1 cellular context compared by ENCODE assay signal in the genomic region with DNA sequence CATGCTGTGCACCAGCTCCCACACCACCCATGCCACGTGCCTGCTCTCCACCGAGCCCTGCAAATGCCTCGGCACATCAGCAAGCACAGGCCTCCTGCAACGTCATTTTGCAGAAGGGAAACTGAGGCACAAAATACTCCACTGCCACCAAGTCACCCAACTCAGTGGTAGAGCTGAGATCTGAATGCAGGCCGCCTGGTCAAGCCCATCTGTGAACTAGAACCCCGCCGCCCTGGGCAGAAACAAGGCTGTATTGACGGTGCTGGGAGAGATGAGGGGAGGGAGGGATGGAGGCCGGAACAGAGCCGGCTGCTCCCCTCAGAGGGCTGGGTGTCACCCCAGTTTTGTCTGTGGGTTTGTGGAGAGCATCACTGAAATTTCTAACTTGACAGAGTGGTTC.
TF ChIP-seq lines count a peak whose summit lies in the region.

No MANE protein-coding gene starts in this region.

TF ChIP-seq in HepG2, 621 proteins besides CTCF, POLR2A, EP300 and RAD21 (continued from another document):
- TF ChIP-seq ZBTB43 (CRISPR knock-in tag; conservative IDR thresholded peaks at IDR 0.05) (no peak), KLF13 (CRISPR knock-in tag; IDR thresholded peaks at IDR 0.05) (no peak), TBP (CRISPR knock-in tag; IDR thresholded peaks at IDR 0.05) (no peak), ZIK1 (CRISPR knock-in tag; IDR thresholded peaks at IDR 0.05; ENCODE audit: borderline replicate concordance, low read depth) (no peak), TCF12 (IDR thresholded peaks at IDR 0.05) (no peak), TCF12 (CRISPR knock-in tag; IDR thresholded peaks at IDR 0.05) (no peak), CBFB (CRISPR knock-in tag; IDR thresholded peaks at IDR 0.05) (no peak), SOX5 (CRISPR knock-in tag; IDR thresholded peaks at IDR 0.05; ENCODE audit: borderline replicate concordance) (no peak), HCFC1 (IDR thresholded peaks at IDR 0.05; ENCODE audit: low read depth, low read length) (no peak), NCOR1 (IDR thresholded peaks at IDR 0.05; ENCODE audit: borderline replicate concordance, low read length) (no peak), ARHGAP35 (CRISPR knock-in tag; IDR thresholded peaks at IDR 0.05; ENCODE audit: borderline replicate concordance) (no peak), RFX5 (IDR thresholded peaks at IDR 0.05; ENCODE audit: low read depth, low read length) (no peak), CHD2 (IDR thresholded peaks at IDR 0.05; ENCODE audit: low read depth, low read length) (no peak), MIER3 (CRISPR knock-in tag; IDR thresholded peaks at IDR 0.05; ENCODE audit: borderline replicate concordance) (no peak)
- TF ChIP-seq, protein P1, sequence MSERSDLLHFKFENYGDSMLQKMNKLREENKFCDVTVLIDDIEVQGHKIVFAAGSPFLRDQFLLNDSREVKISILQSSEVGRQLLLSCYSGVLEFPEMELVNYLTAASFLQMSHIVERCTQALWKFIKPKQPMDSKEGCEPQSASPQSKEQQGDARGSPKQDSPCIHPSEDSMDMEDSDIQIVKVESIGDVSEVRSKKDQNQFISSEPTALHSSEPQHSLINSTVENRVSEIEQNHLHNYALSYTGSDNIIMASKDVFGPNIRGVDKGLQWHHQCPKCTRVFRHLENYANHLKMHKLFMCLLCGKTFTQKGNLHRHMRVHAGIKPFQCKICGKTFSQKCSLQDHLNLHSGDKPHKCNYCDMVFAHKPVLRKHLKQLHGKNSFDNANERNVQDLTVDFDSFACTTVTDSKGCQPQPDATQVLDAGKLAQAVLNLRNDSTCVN (CRISPR knock-in tag; IDR thresholded peaks at IDR 0.05; ENCODE audit: borderline replicate concordance), result no peak
